In the genomic region with DNA sequence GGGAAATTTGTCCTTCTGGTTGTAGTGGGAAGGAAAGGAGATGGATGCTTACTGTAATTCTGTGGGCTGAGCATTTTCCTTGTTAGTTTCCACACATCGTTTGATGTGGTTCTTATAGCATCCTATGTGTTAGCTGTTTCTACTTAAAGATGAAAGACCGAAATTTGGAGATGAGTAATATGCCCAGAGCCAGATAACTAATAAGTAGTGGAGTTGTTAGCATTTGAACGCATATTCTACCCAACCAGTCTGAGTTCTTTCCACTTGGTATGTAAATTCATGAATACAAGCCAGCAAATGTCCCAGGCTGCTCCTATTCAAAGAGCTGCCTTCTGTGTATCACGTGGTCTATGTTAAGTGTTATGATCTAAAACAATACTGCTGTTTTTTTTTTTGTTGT, we compare ENCODE assay signal across 11 cellular contexts. TPM values are rescaled to one million over a fixed set of nuclear protein-coding genes. Genes with fewer than 3 reads are reported as not detected.
DNase-seq lines count a peak whose midpoint lies in the region; ATAC-seq and TF ChIP-seq lines count a peak whose summit lies in the region.
"Had no signal": no experiment of that assay in that cellular context is flagged by ENCODE, and none has a peak within 500 bp of the region (broad histone marks: within the 10 kb centered on the region; RNA-seq: fewer than 3 reads in every experiment).

No MANE protein-coding gene starts in this region.

- DNase-seq in CD4-positive, CD25-positive, alpha-beta regulatory T cell: peak in 1 of 3 donors; percentile 40
- DNase-seq in EL (peak; percentile 16), midbrain (lab: John Stamatoyannopoulos, UW) (peak; percentile 23), WERI-Rb-1 (no peak), NCI-H146 treated with DMSO at 0.1 percent for 48 hours (lab: John Stamatoyannopoulos, UW; ENCODE audit: unreplicated experiment) (no peak)
- DNase-seq in activated naive CD8-positive, alpha-beta T cell treated with anti-CD3 and anti-CD28 coated beads, Interleukin-2, amount 10 ng/mL, durations not matched to agents 7 days and 5 days: no peak
- DNase-seq: GOT3, NCI-H748 treated with DMSO at 0.1 percent for 48 hours had no signal

- no peaks in the 10 kb centered on the region for H3K9me3 Mint-ChIP-seq in CD4-positive, CD25-positive, alpha-beta regulatory T cell
- H3K9me3 Mint-ChIP-seq in activated naive CD8-positive, alpha-beta T cell treated with anti-CD3 and anti-CD28 coated beads, Interleukin-2, amount 10 ng/mL, durations not matched to agents 7 days and 5 days: no peaks in the 10 kb centered on the region

- no peaks in the 10 kb centered on the region for H3K27me3 ChIP-seq in CD4-positive, CD25-positive, alpha-beta regulatory T cell (ENCODE audit: control insufficient read depth, insufficient read depth, low read length)
- H3K27me3 ChIP-seq in WERI-Rb-1 (ENCODE audit: insufficient read depth, low read depth, severe bottlenecking): no peaks in the 10 kb centered on the region
- H3K27me3 ChIP-seq: MG63 had no signal

- peak; percentile 47 to 60 for ATAC-seq in CD4-positive, CD25-positive, alpha-beta regulatory T cell (ENCODE audit: low read depth in 2 of 2)
- ATAC-seq in activated naive CD8-positive, alpha-beta T cell treated with anti-CD3 and anti-CD28 coated beads, Interleukin-2, amount 10 ng/mL, durations not matched to agents 7 days and 5 days (ENCODE audit: low read depth): peak; percentile 66
- ATAC-seq in HG02678 (IDR thresholded peaks at IDR 0.05; ENCODE audit: unreplicated experiment): no peak

- H3K36me3 Mint-ChIP-seq in CD4-positive, CD25-positive, alpha-beta regulatory T cell: peaks cover 10% of the 10 kb centered on the region
- H3K36me3 Mint-ChIP-seq in activated naive CD8-positive, alpha-beta T cell treated with anti-CD3 and anti-CD28 coated beads, Interleukin-2, amount 10 ng/mL, durations not matched to agents 7 days and 5 days: peaks cover 19% of the 10 kb centered on the region

- peaks cover 13% of the 10 kb centered on the region for H3K4me1 ChIP-seq in CD4-positive, CD25-positive, alpha-beta regulatory T cell (ENCODE audit: control insufficient read depth, insufficient read depth, low read length, poor library complexity, severe bottlenecking)

- H3K27me3 Mint-ChIP-seq in CD4-positive, CD25-positive, alpha-beta regulatory T cell: no peaks in the 10 kb centered on the region
- H3K27me3 Mint-ChIP-seq in activated naive CD8-positive, alpha-beta T cell treated with anti-CD3 and anti-CD28 coated beads, Interleukin-2, amount 10 ng/mL, durations not matched to agents 7 days and 5 days: no peaks in the 10 kb centered on the region

- peak overlapping the region in 1 of 3 donors; percentile 37 for H3K27ac Mint-ChIP-seq in CD4-positive, CD25-positive, alpha-beta regulatory T cell
- H3K27ac Mint-ChIP-seq in activated naive CD8-positive, alpha-beta T cell treated with anti-CD3 and anti-CD28 coated beads, Interleukin-2, amount 10 ng/mL, durations not matched to agents 7 days and 5 days: peak overlapping the region; percentile 11

- no peaks in the 10 kb centered on the region for H3K36me3 ChIP-seq in CD4-positive, CD25-positive, alpha-beta regulatory T cell (ENCODE audit: control insufficient read depth, insufficient read depth, low read length)
- H3K36me3 ChIP-seq in WERI-Rb-1: peaks cover 7% of the 10 kb centered on the region; the same call in 1 of the 2 replicates

- POLR2A ChIA-PET in activated naive CD8-positive, alpha-beta T cell treated with anti-CD3 and anti-CD28 coated beads, Interleukin-2, amount 10 ng/mL, durations not matched to agents 7 days and 5 days (lab: Charles Lee): interaction anchor here (1.6 kb wide), 1 partner anchor 14 kb away, joined by 4 read pairs; a partner anchor contains a TSS

- H3K4me1 Mint-ChIP-seq in CD4-positive, CD25-positive, alpha-beta regulatory T cell: peaks cover 37 to 64% (median 56%) of the 10 kb centered on the region in 4 donors
- peaks cover 39% of the 10 kb centered on the region for H3K4me1 Mint-ChIP-seq in activated naive CD8-positive, alpha-beta T cell treated with anti-CD3 and anti-CD28 coated beads, Interleukin-2, amount 10 ng/mL, durations not matched to agents 7 days and 5 days

- no peaks in the 10 kb centered on the region for H3K9me3 ChIP-seq in CD4-positive, CD25-positive, alpha-beta regulatory T cell (ENCODE audit: control insufficient read depth in 2 of 2, low read length in 2 of 2)
- H3K9me3 ChIP-seq in WERI-Rb-1 (ENCODE audit: severe bottlenecking): no peaks in the 10 kb centered on the region
- H3K9me3 ChIP-seq: MG63 had no signal

- peak overlapping the region; percentile 23 for H3K4me3 ChIP-seq in CD4-positive, CD25-positive, alpha-beta regulatory T cell (ENCODE audit: low read depth, low read length)
- H3K4me3 ChIP-seq in WERI-Rb-1 (ENCODE audit: low read depth, low read length): no peak overlapping the region
- H3K4me3 ChIP-seq: MG63, skin epidermis had no signal

- no peak for TF ChIP-seq CTCF in WERI-Rb-1 (IDR thresholded peaks at IDR 0.05; ENCODE audit: low read depth, low read length)

- peak overlapping the region in 3 of 4 donors; percentile 0 to 4 (median 2) for H3K4me3 Mint-ChIP-seq in CD4-positive, CD25-positive, alpha-beta regulatory T cell
- H3K4me3 Mint-ChIP-seq in activated naive CD8-positive, alpha-beta T cell treated with anti-CD3 and anti-CD28 coated beads, Interleukin-2, amount 10 ng/mL, durations not matched to agents 7 days and 5 days: peak overlapping the region; percentile 14

- H3K27ac ChIP-seq in CD4-positive, CD25-positive, alpha-beta regulatory T cell (ENCODE audit: insufficient read depth, low read length, poor library complexity, severe bottlenecking): no peak overlapping the region
- H3K27ac ChIP-seq in WERI-Rb-1: no peak overlapping the region

RNA-seq across cellular contexts. Expression of a gene that starts 14.6 kb away (rescaled TPM):
- total RNA-seq in CD4-positive, CD25-positive, alpha-beta regulatory T cell: 39.6 TPM
- polyA plus RNA-seq in CD4-positive, CD25-positive, alpha-beta regulatory T cell: 1 to 10 TPM; 4.1 to 8.6 (median 5.5) TPM
- 10 to 100 TPM; 55.4 to 59.4 TPM for total RNA-seq in activated naive CD8-positive, alpha-beta T cell treated with anti-CD3 and anti-CD28 coated beads, Interleukin-2, amount 10 ng/mL, durations not matched to agents 7 days and 5 days

RNA-seq across cellular contexts. Expression of a gene that starts 40.4 kb away (rescaled TPM):
- total RNA-seq in CD4-positive, CD25-positive, alpha-beta regulatory T cell: not detected
- not detected for polyA plus RNA-seq in CD4-positive, CD25-positive, alpha-beta regulatory T cell
- under 1 TPM in 1 of 2 experiments, not detected in 1; 0.11 TPM for total RNA-seq in activated naive CD8-positive, alpha-beta T cell treated with anti-CD3 and anti-CD28 coated beads, Interleukin-2, amount 10 ng/mL, durations not matched to agents 7 days and 5 days

Comparison
In these comparisons a context has a peak if more than half of its experiments do, and no peak if none do; other contexts are left out.
1. DNase-seq: peak in EL (single experiment) and midbrain (single experiment); none in activated naive CD8-positive, alpha-beta T cell treated with anti-CD3 and anti-CD28 coated beads, Interleukin-2, amount 10 ng/mL, durations not matched to agents 7 days and 5 days (single experiment), WERI-Rb-1 (single experiment) and NCI-H146 treated with DMSO at 0.1 percent for 48 hours (single experiment).